In the genomic region with DNA sequence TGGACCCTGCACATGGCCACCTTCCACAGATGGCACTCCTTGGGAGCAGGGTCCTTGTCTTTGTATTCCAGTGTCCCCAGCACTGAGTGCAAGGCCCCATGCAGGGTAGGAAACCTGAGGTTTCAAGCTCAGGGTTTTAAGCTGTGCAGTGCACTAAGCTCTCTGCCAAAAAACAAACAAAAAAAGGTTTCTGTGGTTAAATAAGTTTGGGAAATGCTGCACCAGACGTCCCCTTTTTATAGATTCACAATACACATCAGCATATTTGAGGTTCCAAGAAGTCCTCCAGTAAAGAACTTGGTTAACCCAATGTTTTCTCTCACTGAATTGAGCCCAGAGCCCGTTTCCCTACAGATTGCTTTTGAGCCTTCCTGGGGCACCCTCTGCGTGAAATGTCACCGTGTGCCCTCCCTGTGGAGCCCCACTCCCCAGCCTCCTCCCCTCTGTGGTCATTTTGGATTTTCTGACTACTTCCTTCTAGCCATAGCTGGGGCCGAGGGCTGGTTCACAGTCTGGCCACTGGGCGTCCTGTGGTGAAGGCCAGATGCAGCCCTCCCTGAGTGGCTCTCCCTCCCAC, we compare ENCODE assay signal across 9 cellular contexts. TPM values are rescaled to one million over a fixed set of nuclear protein-coding genes. Genes with fewer than 3 reads are reported as not detected.
A peak's percentile ranks its signal among the peaks of the same experiment; 100 is the strongest.
DNase-seq lines count a peak whose midpoint lies in the region; ATAC-seq and TF ChIP-seq lines count a peak whose summit lies in the region.
"Had no signal": no experiment of that assay in that cellular context is flagged by ENCODE, and none has a peak within 500 bp of the region (broad histone marks: within the 10 kb centered on the region; RNA-seq: fewer than 3 reads in every experiment).

No MANE protein-coding gene starts in this region.

- ATAC-seq in central memory CD8-positive, alpha-beta T cell (replicated peaks; ENCODE audit: extremely low read depth, poor library complexity, severe bottlenecking) = no peak
- peak in 1 of 2 donors; percentile 14 for ATAC-seq in naive thymus-derived CD8-positive, alpha-beta T cell

- TF ChIP-seq CTCF in AG10803 (conservative IDR thresholded peaks at IDR 0.05; ENCODE audit: low read length) = peak; percentile 37

- H3K27me3 Mint-ChIP-seq in central memory CD8-positive, alpha-beta T cell = no peaks in the 10 kb centered on the region
- H3K27me3 Mint-ChIP-seq in naive thymus-derived CD8-positive, alpha-beta T cell = no peaks in the 10 kb centered on the region

- DNase-seq in AG10803 (ENCODE audit: low read depth) = peak; percentile 79
- DNase-seq in M059J (ENCODE audit: low read depth) = peak; percentile 70
- no peak for DNase-seq in central memory CD8-positive, alpha-beta T cell (ENCODE audit: low spot score in 2 of 2)
- DNase-seq in naive thymus-derived CD8-positive, alpha-beta T cell = no peak
- DNase-seq in GDM1 (lab: John Stamatoyannopoulos, UW) = no peak
- DNase-seq in NCI-H2227 (lab: John Stamatoyannopoulos, UW; ENCODE audit: unreplicated experiment) = no peak
- no peak for DNase-seq in DMS153 (lab: John Stamatoyannopoulos, UW)
- no peak for DNase-seq in NCI-H2029 (lab: John Stamatoyannopoulos, UW)
- DNase-seq: NCI-H1930 had no signal

- H3K9me3 Mint-ChIP-seq in central memory CD8-positive, alpha-beta T cell = no peaks in the 10 kb centered on the region
- no peaks in the 10 kb centered on the region for H3K9me3 Mint-ChIP-seq in naive thymus-derived CD8-positive, alpha-beta T cell

- no peak overlapping the region for H3K4me3 Mint-ChIP-seq in central memory CD8-positive, alpha-beta T cell
- H3K4me3 Mint-ChIP-seq in naive thymus-derived CD8-positive, alpha-beta T cell = no peak overlapping the region

- H3K4me3 ChIP-seq in AG10803 (ENCODE audit: low read length) = no peak overlapping the region

- peaks cover 13% of the 10 kb centered on the region for H3K36me3 Mint-ChIP-seq in central memory CD8-positive, alpha-beta T cell (ENCODE audit: insufficient read depth)
- H3K36me3 Mint-ChIP-seq in naive thymus-derived CD8-positive, alpha-beta T cell = peaks cover 0 to 35% (median 2%) of the 10 kb centered on the region in 3 donors

- H3K27ac Mint-ChIP-seq in central memory CD8-positive, alpha-beta T cell (ENCODE audit: low read depth) = peak overlapping the region; percentile 63
- peak overlapping the region in 9 of 10 donors; percentile 43 to 89 (median 85) for H3K27ac Mint-ChIP-seq in naive thymus-derived CD8-positive, alpha-beta T cell

- POLR2A ChIA-PET in naive thymus-derived CD8-positive, alpha-beta T cell (lab: Charles Lee) = interaction anchor here (1.2 to 2.3 kb wide), 2 partner anchors 11 to 21 kb away, joined by 3 to 6 read pairs; no protein-coding TSS in a partner anchor

- no peaks in the 10 kb centered on the region for H3K4me1 Mint-ChIP-seq in central memory CD8-positive, alpha-beta T cell
- peaks cover 0 to 9% (median 2%) of the 10 kb centered on the region in 4 donors for H3K4me1 Mint-ChIP-seq in naive thymus-derived CD8-positive, alpha-beta T cell

RNA-seq across cellular contexts. Expression of gene DELE1, which starts 17.1 kb away (rescaled TPM):
- total RNA-seq in M059J (2014; rRNA removed; shearing (Covaris generic)) = 35.6 and 47.0 TPM in 2 replicates
- total RNA-seq in naive thymus-derived CD8-positive, alpha-beta T cell = 10 to 100 TPM; 89.8 to 97.1 TPM
- polyA plus RNA-seq in naive thymus-derived CD8-positive, alpha-beta T cell = 10 to 100 TPM; 28.2 to 33.5 (median 31.4) TPM

RNA-seq across cellular contexts. Expression of gene PCDH12, which starts 17.2 kb away (rescaled TPM):
- not detected in 2 replicates for total RNA-seq in M059J (2014; rRNA removed; shearing (Covaris generic))
- total RNA-seq in naive thymus-derived CD8-positive, alpha-beta T cell = not detected
- under 1 TPM; 0.07 to 0.21 (median 0.07) TPM for polyA plus RNA-seq in naive thymus-derived CD8-positive, alpha-beta T cell

RNA-seq across cellular contexts. Expression of gene RNF14, which starts 28.1 kb away (rescaled TPM):
- total RNA-seq in M059J (2014; rRNA removed; shearing (Covaris generic)) = 24.7 and 78.2 TPM in 2 replicates
- 10 to 100 TPM; 31.3 to 31.6 TPM for total RNA-seq in naive thymus-derived CD8-positive, alpha-beta T cell
- polyA plus RNA-seq in naive thymus-derived CD8-positive, alpha-beta T cell = 10 to 100 TPM; 27.4 to 40.1 (median 30.1) TPM

Comparison
In these comparisons a context has a peak if more than half of its experiments do, and no peak if none do; other contexts are left out.
1. DNase-seq: peak in AG10803 (single experiment) and M059J (single experiment); none in central memory CD8-positive, alpha-beta T cell (0 of 2), naive thymus-derived CD8-positive, alpha-beta T cell (0 of 10), GDM1 (single experiment), NCI-H2227 (single experiment), DMS153 (single experiment) and NCI-H2029 (single experiment).